ENCODE assay signal across 1 cellular context in genomic region chr2:160397530-160397865, GRCh38.
TF ChIP-seq lines count a peak whose summit lies in the region.

No MANE protein-coding gene starts in this region.

TF ChIP-seq in SK-N-SH treated with all-trans-retinoic acid at 6 μM for 48 hours, 23 proteins besides CTCF, POLR2A, EP300 and RAD21 (continued from another document):
- no peak for TF ChIP-seq PATZ1 (CRISPR knock-in tag; IDR thresholded peaks at IDR 0.05; ENCODE audit: borderline replicate concordance)
TF ChIP-seq in SK-N-SH treated with all-trans-retinoic acid at 6 μM for 48 hours: peak in this region for 0.
